ENCODE assay signal across 8 cellular contexts in genomic region chr2:25606892-25607291, GRCh38.
DNase-seq lines count a peak whose midpoint lies in the region; ATAC-seq, FAIRE-seq and TF ChIP-seq lines count a peak whose summit lies in the region.

No MANE protein-coding gene starts in this region.

- peak; percentile 86 for FAIRE-seq in RCC 7860 (lab: Jason Lieb, UNC)

- TF ChIP-seq CTCF in stomach (IDR thresholded peaks at IDR 0.05): peak in 4 of 7 experiments; percentile 35 to 52 (median 42)

- ATAC-seq in HG02763 (IDR thresholded peaks at IDR 0.05; ENCODE audit: unreplicated experiment): no peak

- no peaks in the 10 kb centered on the region for H3K36me3 ChIP-seq in GM23248 (ENCODE audit: low read depth)
- H3K36me3 ChIP-seq in stomach: no peaks in the 10 kb centered on the region

- intact Hi-C loops in stomach (cut with DNase I; ENCODE audit: low total_unique reads): no loop called here

- TF ChIP-seq POLR2A in stomach (IDR thresholded peaks at IDR 0.05): no peak

- in situ Hi-C loops in GM23248 (cut with MboI): no loop called here

- 14 to 27% methylated on average over 1 of the region's 1 CpG for WGBS in GM23248 (ENCODE audit: low coverage in 1 of 2, low lambda C conversion rate in 2 of 2, missing lambda C conversion rate in 2 of 2), 2 experiments
- WGBS in stomach, 5 donors: 6 to 20% (median 12%) methylated on average over 1 of the region's 1 CpG

- no peaks in the 10 kb centered on the region for H3F3A ChIP-seq in GM23248 (ENCODE audit: insufficient read depth)

- no peak overlapping the region for H3K9ac ChIP-seq in GM23248

- H3K9me2 ChIP-seq in GM23248 (ENCODE audit: insufficient read depth): no peaks in the 10 kb centered on the region

- H3K4me3 ChIP-seq in GM23248 (no peak overlapping the region), stomach (no peak overlapping the region)

- H2AFZ ChIP-seq in GM23248: no peak overlapping the region

- H3K27me3 ChIP-seq in GM23248 (replicated peaks; ENCODE audit: insufficient read depth): no peaks in the 10 kb centered on the region
- no peaks in the 10 kb centered on the region for H3K27me3 ChIP-seq in stomach

- no peaks in the 10 kb centered on the region for H3K79me2 ChIP-seq in GM23248 (ENCODE audit: insufficient read depth)

- no peaks in the 10 kb centered on the region for H4K20me1 ChIP-seq in GM23248 (ENCODE audit: insufficient read depth)

- H3K4me2 ChIP-seq in GM23248 (ENCODE audit: unreplicated experiment): no peak overlapping the region

- TF ChIP-seq EP300 in stomach (IDR thresholded peaks at IDR 0.05): no peak

- DNase-seq in CD1c-positive myeloid dendritic cell (ENCODE audit: extremely low spot score) (peak; percentile 44), GM23248 (peak; percentile 52), RCC 7860 (ENCODE audit: low spot score) (peak; percentile 30), fibroblast of peridontal ligament (ENCODE audit: extremely low read depth) (peak; percentile 62), stomach (no peak), NCI-H2029 (lab: John Stamatoyannopoulos, UW) (no peak)
- no peak for DNase-seq in activated CD4-positive, CD25-positive, alpha-beta regulatory T cell (lab: John Stamatoyannopoulos, UW)

- no peaks in the 10 kb centered on the region for H3K9me3 ChIP-seq in GM23248 (ENCODE audit: low read depth)
- no peaks in the 10 kb centered on the region for H3K9me3 ChIP-seq in stomach

- H3K27ac ChIP-seq in GM23248 (no peak overlapping the region), stomach (no peak overlapping the region)

- no peaks in the 10 kb centered on the region for H3K4me1 ChIP-seq in GM23248 (ENCODE audit: insufficient read depth)
- H3K4me1 ChIP-seq in stomach: no peaks in the 10 kb centered on the region

Comparison
In these comparisons a context has a peak if more than half of its experiments do, and no peak if none do; other contexts are left out.
1. DNase-seq: peak in CD1c-positive myeloid dendritic cell (single experiment), GM23248 (single experiment), RCC 7860 (single experiment) and fibroblast of peridontal ligament (single experiment); none in stomach (single experiment), activated CD4-positive, CD25-positive, alpha-beta regulatory T cell (0 of 4) and NCI-H2029 (single experiment).